ENCODE assay signal across 16 cellular contexts in the genomic region with DNA sequence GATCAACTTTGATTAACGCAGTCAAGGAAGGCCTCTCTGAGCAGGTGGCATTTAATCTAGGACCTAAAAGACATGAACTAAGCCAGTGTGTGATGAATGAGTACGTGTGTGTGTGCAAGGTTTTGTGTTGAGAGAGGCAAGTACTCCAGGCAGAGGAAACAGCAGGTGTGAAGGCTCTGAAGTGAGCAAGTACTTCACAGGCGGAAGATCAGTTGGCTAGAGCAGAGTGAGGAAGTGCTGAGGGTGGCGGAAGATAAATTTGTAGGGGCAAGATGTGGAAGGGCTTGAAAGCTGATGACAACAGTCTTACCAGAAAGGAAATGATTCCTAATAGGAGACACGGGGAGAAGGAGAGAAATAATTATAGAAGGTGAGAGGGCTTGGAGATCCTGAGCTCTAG.
"Had no signal": no experiment of that assay in that cellular context is flagged by ENCODE, and none has a peak within 500 bp of the region (broad histone marks: within the 10 kb centered on the region; RNA-seq: fewer than 3 reads in every experiment).

No MANE protein-coding gene starts in this region.

- H3K4me3 Mint-ChIP-seq: activated T-helper 17 cell treated with anti-CD3 and anti-CD28 coated beads, Interleukin-2, amount 50 U/mL, for 72 hours; immature natural killer cell; nephron; stimulated activated naive CD8-positive, alpha-beta T cell treated with anti-CD3 and anti-CD28 coated beads, Interleukin-15, amount 100 ng/mL, for 72 hours had no signal

- H3K4me3 ChIP-seq: heart left ventricle, prostate gland, spleen, thoracic aorta had no signal

- H3K4me1 ChIP-seq: prostate gland had no signal

- H3K4me1 Mint-ChIP-seq: nephron had no signal

- H3K36me3 ChIP-seq: prostate gland, thoracic aorta had no signal

- DNase-seq: activated CD4-positive, alpha-beta T cell treated with anti-CD3 and anti-CD28 coated beads, Interleukin-2, amount 50 U/mL, for 4 hours; activated naive CD4-positive, alpha-beta T cell treated with Interleukin-2 at 50 U/mL for 16 hours; activated T-cell treated with anti-CD3 and anti-CD28 coated beads for 4 hours; aorta; heart left ventricle; immature natural killer cell; occipital lobe; spleen; stimulated activated naive CD8-positive, alpha-beta T cell treated with anti-CD3 and anti-CD28 coated beads, Interleukin-15, amount 100 ng/mL, for 72 hours; T-helper 9 cell had no signal

- ATAC-seq: activated CD4-positive, CD25-positive, alpha-beta regulatory T cell treated with anti-CD3 and anti-CD28 coated beads, Interleukin-2, amount 50 U/mL, for 24 hours; activated T-helper 17 cell treated with anti-CD3 and anti-CD28 coated beads, Interleukin-2, amount 50 U/mL, for 72 hours; heart left ventricle; sciatic nerve; stimulated activated naive CD8-positive, alpha-beta T cell treated with anti-CD3 and anti-CD28 coated beads, Interleukin-15, amount 100 ng/mL, for 72 hours had no signal

- H3K9me3 ChIP-seq: heart left ventricle, prostate gland, spleen, thoracic aorta had no signal

- H3K27me3 ChIP-seq: heart left ventricle, spleen had no signal

- H3K9me3 Mint-ChIP-seq: activated T-helper 17 cell treated with anti-CD3 and anti-CD28 coated beads, Interleukin-2, amount 50 U/mL, for 72 hours; immature natural killer cell had no signal

- H3K27ac ChIP-seq: heart left ventricle, prostate gland, thoracic aorta had no signal

- H3K27ac Mint-ChIP-seq: activated T-helper 17 cell treated with anti-CD3 and anti-CD28 coated beads, Interleukin-2, amount 50 U/mL, for 72 hours; immature natural killer cell; nephron; stimulated activated naive CD8-positive, alpha-beta T cell treated with anti-CD3 and anti-CD28 coated beads, Interleukin-15, amount 100 ng/mL, for 72 hours had no signal

- H3K27me3 Mint-ChIP-seq: activated T-helper 17 cell treated with anti-CD3 and anti-CD28 coated beads, Interleukin-2, amount 50 U/mL, for 72 hours; stimulated activated naive CD8-positive, alpha-beta T cell treated with anti-CD3 and anti-CD28 coated beads, Interleukin-15, amount 100 ng/mL, for 72 hours had no signal
